In the genomic region with DNA sequence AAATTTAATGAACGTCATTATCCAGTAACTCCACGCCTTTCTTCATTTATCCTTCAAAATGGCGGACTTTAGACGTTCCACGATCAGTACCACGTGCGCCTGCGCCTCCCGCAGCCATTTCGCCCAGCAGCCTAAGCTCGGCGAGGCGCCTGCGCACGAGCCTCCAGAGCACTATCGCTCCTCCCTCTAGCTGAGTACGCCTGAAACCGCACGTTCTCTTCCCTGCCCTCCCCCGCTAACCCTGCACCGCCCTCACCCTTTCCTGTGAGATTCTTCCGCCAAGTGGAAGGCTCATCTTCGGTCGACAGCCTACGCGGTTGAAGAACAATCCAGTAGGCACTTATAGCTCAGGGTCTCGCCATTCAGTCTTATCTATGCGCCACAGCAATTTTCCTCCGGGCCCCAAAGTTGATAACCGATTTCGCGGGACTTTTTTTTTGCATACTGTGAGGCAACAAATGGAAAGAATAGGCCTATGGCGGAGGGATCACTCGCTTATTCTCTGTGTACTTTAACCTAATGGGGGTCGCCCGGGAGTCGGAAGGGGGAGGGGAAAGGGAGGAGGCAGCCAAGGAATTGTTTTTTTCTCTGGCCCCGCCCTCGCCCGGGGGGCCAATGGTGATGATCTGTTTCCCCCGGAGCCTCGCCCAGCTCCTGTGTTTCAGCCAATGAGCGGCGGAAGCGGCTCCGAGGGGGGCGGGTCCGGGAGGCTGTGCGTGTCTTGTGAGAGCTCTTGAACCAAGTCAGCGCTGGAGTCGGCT, we compare ENCODE assay signal across 1 cellular context.
TF ChIP-seq lines count a peak whose summit lies in the region.

Gene KDM3A, plus strand, starts transcription at position 741 of the 761 bp plus-strand sequence. CDS start 677 bp downstream, outside the sequence.

TF ChIP-seq in K562, 482 proteins besides CTCF, POLR2A, EP300 and RAD21 (continued from another document and continues in another):
- TF ChIP-seq, protein P1, sequence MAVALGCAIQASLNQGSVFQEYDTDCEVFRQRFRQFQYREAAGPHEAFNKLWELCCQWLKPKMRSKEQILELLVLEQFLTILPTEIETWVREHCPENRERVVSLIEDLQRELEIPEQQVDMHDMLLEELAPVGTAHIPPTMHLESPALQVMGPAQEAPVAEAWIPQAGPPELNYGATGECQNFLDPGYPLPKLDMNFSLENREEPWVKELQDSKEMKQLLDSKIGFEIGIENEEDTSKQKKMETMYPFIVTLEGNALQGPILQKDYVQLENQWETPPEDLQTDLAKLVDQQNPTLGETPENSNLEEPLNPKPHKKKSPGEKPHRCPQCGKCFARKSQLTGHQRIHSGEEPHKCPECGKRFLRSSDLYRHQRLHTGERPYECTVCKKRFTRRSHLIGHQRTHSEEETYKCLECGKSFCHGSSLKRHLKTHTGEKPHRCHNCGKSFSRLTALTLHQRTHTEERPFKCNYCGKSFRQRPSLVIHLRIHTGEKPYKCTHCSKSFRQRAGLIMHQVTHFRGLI (CRISPR knock-in tag; IDR thresholded peaks at IDR 0.05): no peak
- TF ChIP-seq TSHZ1 (CRISPR knock-in tag; IDR thresholded peaks at IDR 0.05) (0 out of 2 replicates have a peak, but pooled peaks have one; percentile 15), FOXP4 (CRISPR knock-in tag; IDR thresholded peaks at IDR 0.05; ENCODE audit: borderline replicate concordance) (peak; percentile 64; the same call in 1 of the 2 replicates), ETV5 (CRISPR knock-in tag; IDR thresholded peaks at IDR 0.05; ENCODE audit: low read depth) (peak; percentile 52; the same call in 1 of the 2 replicates), GABPB2 (CRISPR knock-in tag; conservative IDR thresholded peaks at IDR 0.05) (no peak), NFYB (IDR thresholded peaks at IDR 0.05; ENCODE audit: extremely low read depth, insufficient read length) (peak; percentile 73), CREB1 (IDR thresholded peaks at IDR 0.05) (peak; percentile 54; the same call in 1 of the 2 replicates), CREB1 (CRISPR knock-in tag; IDR thresholded peaks at IDR 0.05) (peak; percentile 76), ARHGAP35 (IDR thresholded peaks at IDR 0.05; ENCODE audit: partially characterized antibody) (no peak), TAF1 (IDR thresholded peaks at IDR 0.05; ENCODE audit: control insufficient read depth, extremely low read depth, insufficient read depth, low read length, severe bottlenecking) (no peak), ZNF175 (CRISPR knock-in tag; IDR thresholded peaks at IDR 0.05; ENCODE audit: low read depth) (no peak; the same call in 1 of the 2 replicates), YY1 (IDR thresholded peaks at IDR 0.05; ENCODE audit: borderline replicate concordance in 1 of 3, control insufficient read depth in 1 of 3, extremely low read depth in 1 of 3, insufficient read depth in 3 of 3, insufficient read length in 1 of 3, insufficient replicate concordance in 2 of 3, low read depth in 1 of 3, low read length in 2 of 3) (peak; percentile 86 to 98 (median 95)), SMARCB1 (IDR thresholded peaks at IDR 0.05; ENCODE audit: insufficient read length, low read depth) (no peak), GABPA (tag; conservative IDR thresholded peaks at IDR 0.05; ENCODE audit: low read depth) (peak; percentile 73), ZNF764 (CRISPR knock-in tag; IDR thresholded peaks at IDR 0.05; ENCODE audit: low read depth) (0 out of 2 replicates have a peak, but pooled peaks have one; percentile 32), PHF20 (IDR thresholded peaks at IDR 0.05; ENCODE audit: partially characterized antibody) (peak; percentile 78), SRSF7 (optimal IDR thresholded peaks at IDR 0.05; ENCODE audit: low read depth, low read length) (no peak), FOS (IDR thresholded peaks at IDR 0.05; ENCODE audit: extremely low read depth, insufficient read length) (peak; percentile 83), ZNF830 (CRISPR knock-in tag; IDR thresholded peaks at IDR 0.05) (no peak), ZBED1 (IDR thresholded peaks at IDR 0.05) (peak; percentile 81; the same call in 1 of the 2 replicates), MTA1 (IDR thresholded peaks at IDR 0.05; ENCODE audit: borderline replicate concordance) (peak; percentile 92), NFIX (CRISPR knock-in tag; IDR thresholded peaks at IDR 0.05; ENCODE audit: low read depth) (no peak), ZNF75A (CRISPR knock-in tag; IDR thresholded peaks at IDR 0.05) (no peak), CHD2 (IDR thresholded peaks at IDR 0.05; ENCODE audit: low read depth, low read length) (peak; percentile 83), EWSR1 (IDR thresholded peaks at IDR 0.05; ENCODE audit: borderline replicate concordance, low read depth, partially characterized antibody) (no peak), STAT5B (CRISPR knock-in tag; IDR thresholded peaks at IDR 0.05) (no peak)
- TF ChIP-seq, protein P2, sequence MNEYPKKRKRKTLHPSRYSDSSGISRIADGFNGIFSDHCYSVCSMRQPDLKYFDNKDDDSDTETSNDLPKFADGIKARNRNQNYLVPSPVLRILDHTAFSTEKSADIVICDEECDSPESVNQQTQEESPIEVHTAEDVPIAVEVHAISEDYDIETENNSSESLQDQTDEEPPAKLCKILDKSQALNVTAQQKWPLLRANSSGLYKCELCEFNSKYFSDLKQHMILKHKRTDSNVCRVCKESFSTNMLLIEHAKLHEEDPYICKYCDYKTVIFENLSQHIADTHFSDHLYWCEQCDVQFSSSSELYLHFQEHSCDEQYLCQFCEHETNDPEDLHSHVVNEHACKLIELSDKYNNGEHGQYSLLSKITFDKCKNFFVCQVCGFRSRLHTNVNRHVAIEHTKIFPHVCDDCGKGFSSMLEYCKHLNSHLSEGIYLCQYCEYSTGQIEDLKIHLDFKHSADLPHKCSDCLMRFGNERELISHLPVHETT (CRISPR knock-in tag; conservative IDR thresholded peaks at IDR 0.05 in 1 of 2, IDR thresholded peaks at IDR 0.05 in 1 of 2): peak in 1 of 2 experiments; percentile 87; a peak in 2 of 4 replicates
- TF ChIP-seq, protein P3, sequence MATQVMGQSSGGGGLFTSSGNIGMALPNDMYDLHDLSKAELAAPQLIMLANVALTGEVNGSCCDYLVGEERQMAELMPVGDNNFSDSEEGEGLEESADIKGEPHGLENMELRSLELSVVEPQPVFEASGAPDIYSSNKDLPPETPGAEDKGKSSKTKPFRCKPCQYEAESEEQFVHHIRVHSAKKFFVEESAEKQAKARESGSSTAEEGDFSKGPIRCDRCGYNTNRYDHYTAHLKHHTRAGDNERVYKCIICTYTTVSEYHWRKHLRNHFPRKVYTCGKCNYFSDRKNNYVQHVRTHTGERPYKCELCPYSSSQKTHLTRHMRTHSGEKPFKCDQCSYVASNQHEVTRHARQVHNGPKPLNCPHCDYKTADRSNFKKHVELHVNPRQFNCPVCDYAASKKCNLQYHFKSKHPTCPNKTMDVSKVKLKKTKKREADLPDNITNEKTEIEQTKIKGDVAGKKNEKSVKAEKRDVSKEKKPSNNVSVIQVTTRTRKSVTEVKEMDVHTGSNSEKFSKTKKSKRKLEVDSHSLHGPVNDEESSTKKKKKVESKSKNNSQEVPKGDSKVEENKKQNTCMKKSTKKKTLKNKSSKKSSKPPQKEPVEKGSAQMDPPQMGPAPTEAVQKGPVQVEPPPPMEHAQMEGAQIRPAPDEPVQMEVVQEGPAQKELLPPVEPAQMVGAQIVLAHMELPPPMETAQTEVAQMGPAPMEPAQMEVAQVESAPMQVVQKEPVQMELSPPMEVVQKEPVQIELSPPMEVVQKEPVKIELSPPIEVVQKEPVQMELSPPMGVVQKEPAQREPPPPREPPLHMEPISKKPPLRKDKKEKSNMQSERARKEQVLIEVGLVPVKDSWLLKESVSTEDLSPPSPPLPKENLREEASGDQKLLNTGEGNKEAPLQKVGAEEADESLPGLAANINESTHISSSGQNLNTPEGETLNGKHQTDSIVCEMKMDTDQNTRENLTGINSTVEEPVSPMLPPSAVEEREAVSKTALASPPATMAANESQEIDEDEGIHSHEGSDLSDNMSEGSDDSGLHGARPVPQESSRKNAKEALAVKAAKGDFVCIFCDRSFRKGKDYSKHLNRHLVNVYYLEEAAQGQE (CRISPR knock-in tag; IDR thresholded peaks at IDR 0.05; ENCODE audit: low read depth): 0 out of 2 replicates have a peak, but pooled peaks have one; percentile 39
- TF ChIP-seq, protein P4, sequence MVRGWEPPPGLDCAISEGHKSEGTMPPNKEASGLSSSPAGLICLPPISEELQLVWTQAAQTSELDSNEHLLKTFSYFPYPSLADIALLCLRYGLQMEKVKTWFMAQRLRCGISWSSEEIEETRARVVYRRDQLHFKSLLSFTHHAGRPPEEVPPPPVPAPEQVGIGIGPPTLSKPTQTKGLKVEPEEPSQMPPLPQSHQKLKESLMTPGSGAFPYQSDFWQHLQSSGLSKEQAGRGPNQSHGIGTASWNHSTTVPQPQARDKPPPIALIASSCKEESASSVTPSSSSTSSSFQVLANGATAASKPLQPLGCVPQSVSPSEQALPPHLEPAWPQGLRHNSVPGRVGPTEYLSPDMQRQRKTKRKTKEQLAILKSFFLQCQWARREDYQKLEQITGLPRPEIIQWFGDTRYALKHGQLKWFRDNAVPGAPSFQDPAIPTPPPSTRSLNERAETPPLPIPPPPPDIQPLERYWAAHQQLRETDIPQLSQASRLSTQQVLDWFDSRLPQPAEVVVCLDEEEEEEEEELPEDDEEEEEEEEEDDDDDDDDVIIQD (CRISPR knock-in tag; IDR thresholded peaks at IDR 0.05): peak; percentile 84; the same call in 1 of the 2 replicates
